In the genomic region with DNA sequence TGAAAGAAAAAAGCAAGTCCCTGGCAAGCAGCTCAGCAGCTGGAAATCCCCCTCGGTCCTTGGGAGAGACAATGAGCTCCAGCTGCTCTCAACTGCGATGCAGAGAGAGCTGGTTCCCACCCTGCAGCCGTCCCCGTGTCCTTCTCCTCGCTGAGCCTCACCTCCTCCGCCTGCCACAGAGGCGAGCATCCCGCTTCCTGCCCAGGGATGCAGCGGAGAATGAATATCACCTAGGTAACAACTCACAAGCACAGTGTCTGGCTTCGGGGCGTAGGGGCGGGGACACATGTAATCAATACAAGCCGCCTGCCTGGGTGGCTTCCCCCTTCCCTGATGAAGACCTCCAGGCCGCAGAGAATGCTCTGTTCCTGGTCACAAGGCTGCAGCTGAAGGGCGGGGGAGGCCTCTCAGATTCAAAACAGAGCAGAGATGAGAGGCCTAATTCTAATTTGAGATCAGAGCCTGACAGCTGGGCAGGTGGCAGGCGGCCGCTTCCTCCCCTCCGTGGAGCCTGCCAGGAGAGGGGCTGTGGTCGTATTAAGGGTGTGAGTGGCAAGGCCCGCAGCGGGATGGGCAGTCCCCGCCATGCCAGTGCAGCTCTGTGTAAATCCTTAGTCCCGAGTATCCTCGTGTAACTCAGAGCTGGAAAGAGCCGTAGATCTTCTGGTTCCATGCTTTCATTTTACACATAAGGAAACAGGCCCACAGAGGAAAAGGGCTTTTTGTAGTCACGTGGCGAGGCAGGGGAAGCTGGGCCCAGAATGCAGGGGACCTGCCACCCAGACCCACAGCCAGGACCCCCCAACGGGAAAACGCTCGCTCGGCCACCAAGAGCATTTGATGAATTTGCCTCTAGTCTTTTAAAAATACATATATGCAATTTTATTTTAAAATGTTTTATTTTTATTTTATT, we compare ENCODE assay signal across 8 cellular contexts. TPM values are rescaled to one million over a fixed set of nuclear protein-coding genes. Genes with fewer than 3 reads are reported as not detected.
A peak's percentile ranks its signal among the peaks of the same experiment; 100 is the strongest.
DNase-seq lines count a peak whose midpoint lies in the region; ATAC-seq and TF ChIP-seq lines count a peak whose summit lies in the region.

No MANE protein-coding gene starts in this region.

- H3K4me1 Mint-ChIP-seq in T-helper 1 cell treated with Interleukin-12 subunit alpha and Interleukin-12 subunit beta and Interleukin-4 antibody, amounts not matched to agents 30 μg/mL and 1 μg/mL, for 36 hours (ENCODE audit: low read depth) = peaks cover 48% of the 10 kb centered on the region

- H3K4me1 ChIP-seq in BE2C (no peaks in the 10 kb centered on the region; the same call in 1 of the 2 replicates), uterus (no peaks in the 10 kb centered on the region)

- H3K36me3 Mint-ChIP-seq in T-helper 1 cell treated with Interleukin-12 subunit alpha and Interleukin-12 subunit beta and Interleukin-4 antibody, amounts not matched to agents 30 μg/mL and 1 μg/mL, for 36 hours (ENCODE audit: low read depth) = no peaks in the 10 kb centered on the region

- H3K4me3 ChIP-seq in BE2C (ENCODE audit: low read depth, low read length) = peak overlapping the region; percentile 36
- peak overlapping the region in 1 of 2 donors; percentile 6 for H3K4me3 ChIP-seq in uterus

- H3K4me3 Mint-ChIP-seq in T-helper 1 cell treated with Interleukin-12 subunit alpha and Interleukin-12 subunit beta and Interleukin-4 antibody, amounts not matched to agents 30 μg/mL and 1 μg/mL, for 36 hours = peak overlapping the region; percentile 57

- ATAC-seq in HG03571 (IDR thresholded peaks at IDR 0.05; ENCODE audit: unreplicated experiment) = peak; percentile 41
- no peak for ATAC-seq in GM21381 (IDR thresholded peaks at IDR 0.05; ENCODE audit: unreplicated experiment)

- H3K27me3 Mint-ChIP-seq in T-helper 1 cell treated with Interleukin-12 subunit alpha and Interleukin-12 subunit beta and Interleukin-4 antibody, amounts not matched to agents 30 μg/mL and 1 μg/mL, for 36 hours (ENCODE audit: low read depth) = no peaks in the 10 kb centered on the region

- peak overlapping the region; percentile 78 for H3K27ac Mint-ChIP-seq in T-helper 1 cell treated with Interleukin-12 subunit alpha and Interleukin-12 subunit beta and Interleukin-4 antibody, amounts not matched to agents 30 μg/mL and 1 μg/mL, for 36 hours

- no peaks in the 10 kb centered on the region for H3K9me3 Mint-ChIP-seq in T-helper 1 cell treated with Interleukin-12 subunit alpha and Interleukin-12 subunit beta and Interleukin-4 antibody, amounts not matched to agents 30 μg/mL and 1 μg/mL, for 36 hours

- DNase-seq in BE2C (peak; percentile 73), iPS-NIHi7 (ENCODE audit: extremely low spot score) (peak; percentile 62), uterus (no peak), NCI-H2029 (lab: John Stamatoyannopoulos, UW) (no peak)

- no peaks in the 10 kb centered on the region for H3K27me3 ChIP-seq in BE2C
- H3K27me3 ChIP-seq in uterus = no peaks in the 10 kb centered on the region

- peak; percentile 45 for TF ChIP-seq POLR2A in GM18951 (IDR thresholded peaks at IDR 0.05; ENCODE audit: extremely low read depth, insufficient read depth, insufficient read length)
- TF ChIP-seq POLR2A in uterus (IDR thresholded peaks at IDR 0.05) = no peak

- TF ChIP-seq CTCF in BE2C (IDR thresholded peaks at IDR 0.05; ENCODE audit: low read depth, low read length) (no peak), uterus (IDR thresholded peaks at IDR 0.05) (no peak)

- H3K36me3 ChIP-seq in BE2C (no peaks in the 10 kb centered on the region), uterus (no peaks in the 10 kb centered on the region)

- no peaks in the 10 kb centered on the region for H3K9me3 ChIP-seq in BE2C
- H3K9me3 ChIP-seq in uterus = no peaks in the 10 kb centered on the region

- H3K27ac ChIP-seq in uterus = peak overlapping the region; percentile 24 to 67

- in situ Hi-C loops in GM18951 (cut with MboI; ENCODE audit: low sequenced_read_pairs, unreplicated experiment) = loop anchor here (5.0 kb wide), 1 partner anchor 110 kb away; no protein-coding TSS in a partner anchor

- intact Hi-C loops in uterus (cut with DNase I; ENCODE audit: low total_unique reads) = no loop called here

RNA-seq across cellular contexts. Expression of gene ZDHHC19, which starts 24.3 kb away (rescaled TPM):
- polyA plus RNA-seq in BE2C (2012; ENCODE audit: insufficient read depth, insufficient read length, low read depth) = not detected
- 1 to 10 TPM in 1 of 4 donors, not detected in 3; 2.2 TPM for total RNA-seq in uterus

RNA-seq across cellular contexts. Expression of gene SLC51A, which starts 29.4 kb away (rescaled TPM):
- polyA plus RNA-seq in BE2C (2012; ENCODE audit: insufficient read depth, insufficient read length, low read depth) = 4.5 TPM
- total RNA-seq in uterus = under 1 TPM in 1 of 4 donors, not detected in 3; 0.48 TPM

Comparison
In these comparisons a context has a peak if more than half of its experiments do, and no peak if none do; other contexts are left out.
1. DNase-seq: peak in BE2C (single experiment) and iPS-NIHi7 (single experiment); none in uterus (0 of 2) and NCI-H2029 (single experiment).